In the genomic region with DNA sequence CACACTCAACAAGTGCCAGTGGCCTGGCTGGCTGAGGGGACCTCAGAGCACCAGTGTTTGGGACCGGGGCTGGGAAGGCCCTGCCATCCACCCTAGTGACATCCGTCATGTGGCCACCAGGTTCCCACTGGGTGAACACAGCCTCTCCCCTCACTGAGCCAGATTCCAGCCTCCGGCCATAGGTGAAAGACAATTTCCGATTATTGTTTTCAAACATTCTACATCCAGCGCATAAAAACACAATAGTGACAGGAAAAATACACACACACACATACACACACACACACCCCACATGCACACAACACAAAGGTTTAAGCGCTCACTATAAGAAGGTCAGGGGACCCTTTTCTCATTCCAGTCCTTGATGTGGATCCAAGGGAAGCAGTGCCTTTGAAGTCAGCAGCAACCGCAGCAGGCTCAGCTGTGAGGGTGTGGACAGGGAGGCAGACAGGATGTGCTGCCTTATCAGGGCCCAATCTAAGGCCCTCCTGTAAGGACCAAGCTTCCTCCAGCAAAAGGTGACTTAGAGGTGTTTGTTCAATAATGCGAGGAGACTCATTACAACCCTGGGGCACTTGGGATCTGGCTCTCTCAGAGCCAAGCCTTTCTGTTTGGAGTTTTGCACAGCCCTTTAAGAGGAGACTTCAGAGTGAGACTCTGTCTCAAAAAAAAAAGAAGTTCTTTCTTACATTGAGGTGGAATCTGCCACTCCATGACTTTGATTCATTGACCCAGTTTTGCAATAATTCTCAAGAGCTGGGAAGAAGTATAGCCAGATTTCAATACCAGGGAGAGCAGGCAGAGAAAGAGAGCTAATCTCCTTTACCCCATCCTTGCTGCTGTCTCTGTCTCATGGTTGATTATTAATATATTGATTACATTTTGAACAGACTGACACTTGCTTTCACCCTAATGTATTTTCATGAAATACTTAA, we compare ENCODE assay signal across 9 cellular contexts.
DNase-seq lines count a peak whose midpoint lies in the region; ATAC-seq and TF ChIP-seq lines count a peak whose summit lies in the region.
"Had no signal": no experiment of that assay in that cellular context is flagged by ENCODE, and none has a peak within 500 bp of the region (broad histone marks: within the 10 kb centered on the region; RNA-seq: fewer than 3 reads in every experiment).

No MANE protein-coding gene starts in this region.

- H3K27ac ChIP-seq in DND-41 (ENCODE audit: low read length) = no peak overlapping the region
- H3K27ac ChIP-seq in esophagus squamous epithelium = peak overlapping the region; percentile 51 to 84 (median 83)
- H3K27ac ChIP-seq in parathyroid adenoma = peak overlapping the region; percentile 8

- DNase-seq in DND-41 (peak; percentile 50), T-helper 17 cell (no peak), esophagus squamous epithelium (lab: John Stamatoyannopoulos, UW) (no peak), HT-29 (ENCODE audit: low spot score) (no peak), erythroblast (lab: John Stamatoyannopoulos, UW) (no peak), GM10266 (ENCODE audit: extremely low spot score) (no peak), NAMALWA (ENCODE audit: low spot score) (no peak)
- DNase-seq: Kasumi-1 had no signal

- no peak overlapping the region for H3K4me3 ChIP-seq in DND-41 (ENCODE audit: low read depth in 1 of 2, low read length in 2 of 2)
- H3K4me3 ChIP-seq in esophagus squamous epithelium = no peak overlapping the region
- no peak overlapping the region for H3K4me3 ChIP-seq in parathyroid adenoma (ENCODE audit: low read depth, low read length)

- intact Hi-C loops in esophagus squamous epithelium (cut with DNase I) = no loop called here

- ATAC-seq in DND-41 (ENCODE audit: insufficient read depth, low read depth) = peak; percentile 81
- no peak for ATAC-seq in T-helper 17 cell

- H3K4me3 Mint-ChIP-seq in T-helper 17 cell = no peak overlapping the region

- H4K20me1 ChIP-seq in DND-41 (ENCODE audit: insufficient read depth, low read length) = no peaks in the 10 kb centered on the region

- H3K79me2 ChIP-seq in DND-41 (ENCODE audit: insufficient read depth, low read length) (no peaks in the 10 kb centered on the region), parathyroid adenoma (no peaks in the 10 kb centered on the region)

- H3K4me1 ChIP-seq in DND-41 (ENCODE audit: insufficient read depth, low read length) = peaks cover 16% of the 10 kb centered on the region
- H3K4me1 ChIP-seq in esophagus squamous epithelium = peaks cover 25 to 79% (median 55%) of the 10 kb centered on the region in 3 donors
- H3K4me1 ChIP-seq in parathyroid adenoma = peaks cover 8% of the 10 kb centered on the region

- H3K9me3 ChIP-seq in DND-41 (ENCODE audit: insufficient read depth, low read length, severe bottlenecking) (no peaks in the 10 kb centered on the region), T-helper 17 cell (ENCODE audit: control insufficient read depth, low read length, poor library complexity, severe bottlenecking) (no peaks in the 10 kb centered on the region), esophagus squamous epithelium (no peaks in the 10 kb centered on the region), parathyroid adenoma (ENCODE audit: control insufficient read depth, low read length) (no peaks in the 10 kb centered on the region)

- peak overlapping the region; percentile 67 for H3K27ac Mint-ChIP-seq in T-helper 17 cell

- no peaks in the 10 kb centered on the region for H3K27me3 ChIP-seq in DND-41 (ENCODE audit: insufficient read depth, low read length, poor library complexity)
- H3K27me3 ChIP-seq in esophagus squamous epithelium = no peaks in the 10 kb centered on the region
- no peaks in the 10 kb centered on the region for H3K27me3 ChIP-seq in parathyroid adenoma (ENCODE audit: control insufficient read depth, insufficient read depth, low read length)

- H3K4me2 ChIP-seq in DND-41 (ENCODE audit: insufficient read depth, low read length) = no peak overlapping the region
- no peak overlapping the region for H3K4me2 ChIP-seq in parathyroid adenoma (ENCODE audit: low read length)

- TF ChIP-seq POLR2A in esophagus squamous epithelium (IDR thresholded peaks at IDR 0.05) (no peak), erythroblast (IDR thresholded peaks at IDR 0.05; ENCODE audit: low read length) (no peak)

- no peaks in the 10 kb centered on the region for H3K27me3 Mint-ChIP-seq in T-helper 17 cell

- peaks cover 23% of the 10 kb centered on the region for H3K4me1 Mint-ChIP-seq in T-helper 17 cell

- H2AFZ ChIP-seq in DND-41 (ENCODE audit: low read depth, low read length) (no peak overlapping the region), parathyroid adenoma (peak overlapping the region; percentile 45)

- H3K36me3 ChIP-seq in DND-41 (ENCODE audit: insufficient read depth, low read length) (no peaks in the 10 kb centered on the region), esophagus squamous epithelium (no peaks in the 10 kb centered on the region), parathyroid adenoma (ENCODE audit: control insufficient read depth, insufficient read depth, low read length) (no peaks in the 10 kb centered on the region)

- TF ChIP-seq CTCF in DND-41 (IDR thresholded peaks at IDR 0.05; ENCODE audit: borderline replicate concordance, extremely low read depth, low read length, poor library complexity, severe bottlenecking) (no peak), esophagus squamous epithelium (IDR thresholded peaks at IDR 0.05) (no peak), parathyroid adenoma (IDR thresholded peaks at IDR 0.05) (no peak), GM10266 (IDR thresholded peaks at IDR 0.05; ENCODE audit: control insufficient read depth, insufficient read depth, low read depth, missing control alignments) (no peak)

- WGBS in esophagus squamous epithelium, 2 donors = 52 to 53% methylated on average over 4 to 5 of the region's 8 CpGs

- H3K9ac ChIP-seq in DND-41 (ENCODE audit: low read depth, low read length) (no peak overlapping the region), parathyroid adenoma (no peak overlapping the region)

- H3K36me3 Mint-ChIP-seq in T-helper 17 cell (ENCODE audit: low read depth) = no peaks in the 10 kb centered on the region
